In genomic region chr12:58917699-58918334, GRCh38 we compare ENCODE assay signal across 11 cellular contexts. TPM values are rescaled to one million over a fixed set of nuclear protein-coding genes. Genes with fewer than 3 reads are reported as not detected.
A peak's percentile ranks its signal among the peaks of the same experiment; 100 is the strongest.
DNase-seq lines count a peak whose midpoint lies in the region; ATAC-seq, FAIRE-seq and TF ChIP-seq lines count a peak whose summit lies in the region.
"Had no signal": no experiment of that assay in that cellular context is flagged by ENCODE, and none has a peak within 500 bp of the region (broad histone marks: within the 10 kb centered on the region; RNA-seq: fewer than 3 reads in every experiment).

No MANE protein-coding gene starts in this region.

- H3K36me3 ChIP-seq in sigmoid colon, result peaks cover 0 to 14% (median 0%) of the 10 kb centered on the region in 4 donors
- H3K36me3 ChIP-seq: neutrophil had no signal

- intact Hi-C loops in sigmoid colon (cut with DNase I), result loop anchor here (2.0 to 10.0 kb wide), 5 partner anchors 36 to 679 kb away; partner anchors contain the start of gene SLC16A7

- TF ChIP-seq POLR2A in sigmoid colon (IDR thresholded peaks at IDR 0.05), result no peak

- peaks cover 0 to 46% (median 36%) of the 10 kb centered on the region in 4 donors for H3K4me1 ChIP-seq in sigmoid colon

- DNase-seq in RKO (ENCODE audit: low spot score) (peak; percentile 3), glomerular visceral epithelial cell (ENCODE audit: extremely low spot score) (peak; percentile 42), sigmoid colon (no peak), GM19239 (ENCODE audit: insufficient read length, low spot score) (no peak), nucleus accumbens (lab: John Stamatoyannopoulos, UW) (no peak)
- DNase-seq: activated naive CD8-positive, alpha-beta T cell treated with anti-CD3 and anti-CD28 coated beads, Interleukin-2, amount 10 ng/mL, durations not matched to agents 7 days and 5 days; SHP77 had no signal

- peak overlapping the region; percentile 90 to 98 (median 96) for H3K27ac ChIP-seq in sigmoid colon
- H3K27ac ChIP-seq: neutrophil had no signal

- no peak for TF ChIP-seq EP300 in sigmoid colon (IDR thresholded peaks at IDR 0.05)

- no peak for FAIRE-seq in GM19239 (lab: Jason Lieb, UNC)

- H3K4me3 ChIP-seq in sigmoid colon, result peak overlapping the region; percentile 74 to 92 (median 86)

- H3K27me3 ChIP-seq in sigmoid colon, result no peaks in the 10 kb centered on the region

- ATAC-seq in GM18502 (IDR thresholded peaks at IDR 0.05; ENCODE audit: poor library complexity, unreplicated experiment) (peak; percentile 9), GM18858 (IDR thresholded peaks at IDR 0.05; ENCODE audit: unreplicated experiment) (no peak), HG03196 (IDR thresholded peaks at IDR 0.05; ENCODE audit: unreplicated experiment) (no peak)

- WGBS in sigmoid colon, 2 donors, result 8 to 29% methylated on average over 4 of the region's 4 CpGs

- no peak for TF ChIP-seq CTCF in sigmoid colon (IDR thresholded peaks at IDR 0.05)

- no peaks in the 10 kb centered on the region for H3K9me3 ChIP-seq in sigmoid colon
- H3K9me3 ChIP-seq: neutrophil had no signal

RNA-seq across cellular contexts. Expression of gene LRIG3, which starts 2.5 kb away (rescaled TPM):
- 100 to 1,000 TPM in 1 of 4 donors, 10 to 100 TPM in 3; 58.1 to 186 (median 64.2) TPM for total RNA-seq in sigmoid colon
- 10 to 100 TPM in 1 of 3 donors, 1 to 10 TPM in 2; 2.8 to 26.1 (median 6.6) TPM for polyA plus RNA-seq in sigmoid colon
- total RNA-seq: activated naive CD8-positive, alpha-beta T cell treated with anti-CD3 and anti-CD28 coated beads, Interleukin-2, amount 10 ng/mL, durations not matched to agents 7 days and 5 days had no signal

Comparison
In these comparisons a context has a peak if more than half of its experiments do, and no peak if none do; other contexts are left out.
1. DNase-seq: peak in RKO (single experiment) and glomerular visceral epithelial cell (single experiment); none in sigmoid colon (single experiment), GM19239 (single experiment) and nucleus accumbens (0 of 56).